ENCODE assay signal across 2 cellular contexts in the genomic region with DNA sequence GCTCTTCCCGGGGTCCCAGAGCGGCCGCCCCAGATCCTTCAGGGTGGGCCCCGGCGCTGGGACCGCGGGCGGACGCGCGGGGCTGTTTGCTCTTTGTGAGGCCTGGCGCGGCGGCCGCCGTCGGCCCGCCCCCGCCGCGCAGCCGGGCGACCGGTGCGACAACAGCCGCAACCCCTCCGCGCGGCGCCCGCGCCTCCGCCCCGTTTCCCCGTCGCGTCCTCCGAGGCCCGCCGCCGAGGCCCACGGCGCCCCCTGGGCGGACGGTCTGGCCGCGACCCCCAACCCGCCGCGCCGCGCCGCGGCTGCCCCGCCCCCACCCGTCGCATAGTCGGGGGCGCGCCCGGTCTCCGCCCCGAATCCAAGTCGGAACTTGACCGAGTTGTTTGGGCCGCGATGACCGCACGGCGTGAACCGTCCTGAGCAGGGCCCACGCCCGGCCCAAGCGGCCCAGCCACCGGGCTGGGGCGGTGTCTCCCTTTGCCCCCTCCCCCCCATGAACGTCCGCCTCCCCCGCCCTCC.
TF ChIP-seq lines count a peak whose summit lies in the region.

No MANE protein-coding gene starts in this region.

TF ChIP-seq in K562, 482 proteins besides CTCF, POLR2A, EP300 and RAD21 (continued from another document and continues in another):
- TF ChIP-seq, protein P1, sequence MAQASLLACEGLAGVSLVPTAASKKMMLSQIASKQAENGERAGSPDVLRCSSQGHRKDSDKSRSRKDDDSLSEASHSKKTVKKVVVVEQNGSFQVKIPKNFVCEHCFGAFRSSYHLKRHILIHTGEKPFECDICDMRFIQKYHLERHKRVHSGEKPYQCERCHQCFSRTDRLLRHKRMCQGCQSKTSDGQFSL (CRISPR knock-in tag; IDR thresholded peaks at IDR 0.05), result no peak
- TF ChIP-seq, protein P1 (tag; IDR thresholded peaks at IDR 0.05), result no peak
- no peak for TF ChIP-seq PRMT5 (CRISPR knock-in tag; IDR thresholded peaks at IDR 0.05)
- TF ChIP-seq, protein P2, sequence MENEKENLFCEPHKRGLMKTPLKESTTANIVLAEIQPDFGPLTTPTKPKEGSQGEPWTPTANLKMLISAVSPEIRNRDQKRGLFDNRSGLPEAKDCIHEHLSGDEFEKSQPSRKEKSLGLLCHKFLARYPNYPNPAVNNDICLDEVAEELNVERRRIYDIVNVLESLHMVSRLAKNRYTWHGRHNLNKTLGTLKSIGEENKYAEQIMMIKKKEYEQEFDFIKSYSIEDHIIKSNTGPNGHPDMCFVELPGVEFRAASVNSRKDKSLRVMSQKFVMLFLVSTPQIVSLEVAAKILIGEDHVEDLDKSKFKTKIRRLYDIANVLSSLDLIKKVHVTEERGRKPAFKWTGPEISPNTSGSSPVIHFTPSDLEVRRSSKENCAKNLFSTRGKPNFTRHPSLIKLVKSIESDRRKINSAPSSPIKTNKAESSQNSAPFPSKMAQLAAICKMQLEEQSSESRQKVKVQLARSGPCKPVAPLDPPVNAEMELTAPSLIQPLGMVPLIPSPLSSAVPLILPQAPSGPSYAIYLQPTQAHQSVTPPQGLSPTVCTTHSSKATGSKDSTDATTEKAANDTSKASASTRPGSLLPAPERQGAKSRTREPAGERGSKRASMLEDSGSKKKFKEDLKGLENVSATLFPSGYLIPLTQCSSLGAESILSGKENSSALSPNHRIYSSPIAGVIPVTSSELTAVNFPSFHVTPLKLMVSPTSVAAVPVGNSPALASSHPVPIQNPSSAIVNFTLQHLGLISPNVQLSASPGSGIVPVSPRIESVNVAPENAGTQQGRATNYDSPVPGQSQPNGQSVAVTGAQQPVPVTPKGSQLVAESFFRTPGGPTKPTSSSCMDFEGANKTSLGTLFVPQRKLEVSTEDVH (IDR thresholded peaks at IDR 0.05; ENCODE audit: low read depth, partially characterized antibody), result no peak
- no peak for TF ChIP-seq KAT2B (IDR thresholded peaks at IDR 0.05; ENCODE audit: low read depth, low read length)
- TF ChIP-seq SUPT5H (IDR thresholded peaks at IDR 0.05), result no peak
- no peak for TF ChIP-seq ZNF561 (CRISPR knock-in tag; conservative IDR thresholded peaks at IDR 0.05)
- no peak for TF ChIP-seq BRF2 (IDR thresholded peaks at IDR 0.05; ENCODE audit: borderline replicate concordance, insufficient read depth, insufficient read length)
- no peak for TF ChIP-seq ZBTB8A (IDR thresholded peaks at IDR 0.05; ENCODE audit: partially characterized antibody)
- no peak for TF ChIP-seq JUND (IDR thresholded peaks at IDR 0.05; ENCODE audit: borderline replicate concordance, low read depth, low read length)
- no peak for TF ChIP-seq JUND (tag; IDR thresholded peaks at IDR 0.05; ENCODE audit: borderline replicate concordance, low read depth, low read length)
- TF ChIP-seq, protein P3, sequence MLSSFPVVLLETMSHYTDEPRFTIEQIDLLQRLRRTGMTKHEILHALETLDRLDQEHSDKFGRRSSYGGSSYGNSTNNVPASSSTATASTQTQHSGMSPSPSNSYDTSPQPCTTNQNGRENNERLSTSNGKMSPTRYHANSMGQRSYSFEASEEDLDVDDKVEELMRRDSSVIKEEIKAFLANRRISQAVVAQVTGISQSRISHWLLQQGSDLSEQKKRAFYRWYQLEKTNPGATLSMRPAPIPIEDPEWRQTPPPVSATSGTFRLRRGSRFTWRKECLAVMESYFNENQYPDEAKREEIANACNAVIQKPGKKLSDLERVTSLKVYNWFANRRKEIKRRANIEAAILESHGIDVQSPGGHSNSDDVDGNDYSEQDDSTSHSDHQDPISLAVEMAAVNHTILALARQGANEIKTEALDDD (IDR thresholded peaks at IDR 0.05), result no peak
- TF ChIP-seq, protein P4, sequence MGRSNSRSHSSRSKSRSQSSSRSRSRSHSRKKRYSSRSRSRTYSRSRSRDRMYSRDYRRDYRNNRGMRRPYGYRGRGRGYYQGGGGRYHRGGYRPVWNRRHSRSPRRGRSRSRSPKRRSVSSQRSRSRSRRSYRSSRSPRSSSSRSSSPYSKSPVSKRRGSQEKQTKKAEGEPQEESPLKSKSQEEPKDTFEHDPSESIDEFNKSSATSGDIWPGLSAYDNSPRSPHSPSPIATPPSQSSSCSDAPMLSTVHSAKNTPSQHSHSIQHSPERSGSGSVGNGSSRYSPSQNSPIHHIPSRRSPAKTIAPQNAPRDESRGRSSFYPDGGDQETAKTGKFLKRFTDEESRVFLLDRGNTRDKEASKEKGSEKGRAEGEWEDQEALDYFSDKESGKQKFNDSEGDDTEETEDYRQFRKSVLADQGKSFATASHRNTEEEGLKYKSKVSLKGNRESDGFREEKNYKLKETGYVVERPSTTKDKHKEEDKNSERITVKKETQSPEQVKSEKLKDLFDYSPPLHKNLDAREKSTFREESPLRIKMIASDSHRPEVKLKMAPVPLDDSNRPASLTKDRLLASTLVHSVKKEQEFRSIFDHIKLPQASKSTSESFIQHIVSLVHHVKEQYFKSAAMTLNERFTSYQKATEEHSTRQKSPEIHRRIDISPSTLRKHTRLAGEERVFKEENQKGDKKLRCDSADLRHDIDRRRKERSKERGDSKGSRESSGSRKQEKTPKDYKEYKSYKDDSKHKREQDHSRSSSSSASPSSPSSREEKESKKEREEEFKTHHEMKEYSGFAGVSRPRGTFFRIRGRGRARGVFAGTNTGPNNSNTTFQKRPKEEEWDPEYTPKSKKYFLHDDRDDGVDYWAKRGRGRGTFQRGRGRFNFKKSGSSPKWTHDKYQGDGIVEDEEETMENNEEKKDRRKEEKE (IDR thresholded peaks at IDR 0.05; ENCODE audit: borderline replicate concordance in 1 of 2, control insufficient read depth in 1 of 2, low read depth in 2 of 2, low read length in 1 of 2), result no peak
- TF ChIP-seq, protein P5, sequence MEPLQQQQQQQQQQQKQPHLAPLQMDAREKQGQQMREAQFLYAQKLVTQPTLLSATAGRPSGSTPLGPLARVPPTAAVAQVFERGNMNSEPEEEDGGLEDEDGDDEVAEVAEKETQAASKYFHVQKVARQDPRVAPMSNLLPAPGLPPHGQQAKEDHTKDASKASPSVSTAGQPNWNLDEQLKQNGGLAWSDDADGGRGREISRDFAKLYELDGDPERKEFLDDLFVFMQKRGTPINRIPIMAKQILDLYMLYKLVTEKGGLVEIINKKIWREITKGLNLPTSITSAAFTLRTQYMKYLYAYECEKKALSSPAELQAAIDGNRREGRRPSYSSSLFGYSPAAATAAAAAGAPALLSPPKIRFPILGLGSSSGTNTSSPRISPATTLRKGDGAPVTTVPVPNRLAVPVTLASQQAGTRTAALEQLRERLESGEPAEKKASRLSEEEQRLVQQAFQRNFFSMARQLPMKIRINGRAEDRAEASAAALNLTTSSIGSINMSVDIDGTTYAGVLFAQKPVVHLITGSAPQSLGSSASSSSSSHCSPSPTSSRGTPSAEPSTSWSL (CRISPR knock-in tag; IDR thresholded peaks at IDR 0.05; ENCODE audit: borderline replicate concordance), result no peak
- no peak for TF ChIP-seq ZNF263 (CRISPR knock-in tag; IDR thresholded peaks at IDR 0.05; ENCODE audit: borderline replicate concordance)

TF ChIP-seq in HepG2, 621 proteins besides CTCF, POLR2A, EP300 and RAD21 (continued from another document):
- peak; percentile 16; the same call in 1 of the 2 replicates for TF ChIP-seq ZIK1 (CRISPR knock-in tag; IDR thresholded peaks at IDR 0.05; ENCODE audit: borderline replicate concordance, low read depth)
- TF ChIP-seq HOXA5 (CRISPR knock-in tag; IDR thresholded peaks at IDR 0.05), result no peak
- no peak for TF ChIP-seq IKZF1 (IDR thresholded peaks at IDR 0.05)
- TF ChIP-seq EHMT2 (IDR thresholded peaks at IDR 0.05; ENCODE audit: borderline replicate concordance, low read depth, low read length), result no peak
- no peak for TF ChIP-seq ZNF556 (CRISPR knock-in tag; IDR thresholded peaks at IDR 0.05; ENCODE audit: borderline replicate concordance)
- TF ChIP-seq, protein P6, sequence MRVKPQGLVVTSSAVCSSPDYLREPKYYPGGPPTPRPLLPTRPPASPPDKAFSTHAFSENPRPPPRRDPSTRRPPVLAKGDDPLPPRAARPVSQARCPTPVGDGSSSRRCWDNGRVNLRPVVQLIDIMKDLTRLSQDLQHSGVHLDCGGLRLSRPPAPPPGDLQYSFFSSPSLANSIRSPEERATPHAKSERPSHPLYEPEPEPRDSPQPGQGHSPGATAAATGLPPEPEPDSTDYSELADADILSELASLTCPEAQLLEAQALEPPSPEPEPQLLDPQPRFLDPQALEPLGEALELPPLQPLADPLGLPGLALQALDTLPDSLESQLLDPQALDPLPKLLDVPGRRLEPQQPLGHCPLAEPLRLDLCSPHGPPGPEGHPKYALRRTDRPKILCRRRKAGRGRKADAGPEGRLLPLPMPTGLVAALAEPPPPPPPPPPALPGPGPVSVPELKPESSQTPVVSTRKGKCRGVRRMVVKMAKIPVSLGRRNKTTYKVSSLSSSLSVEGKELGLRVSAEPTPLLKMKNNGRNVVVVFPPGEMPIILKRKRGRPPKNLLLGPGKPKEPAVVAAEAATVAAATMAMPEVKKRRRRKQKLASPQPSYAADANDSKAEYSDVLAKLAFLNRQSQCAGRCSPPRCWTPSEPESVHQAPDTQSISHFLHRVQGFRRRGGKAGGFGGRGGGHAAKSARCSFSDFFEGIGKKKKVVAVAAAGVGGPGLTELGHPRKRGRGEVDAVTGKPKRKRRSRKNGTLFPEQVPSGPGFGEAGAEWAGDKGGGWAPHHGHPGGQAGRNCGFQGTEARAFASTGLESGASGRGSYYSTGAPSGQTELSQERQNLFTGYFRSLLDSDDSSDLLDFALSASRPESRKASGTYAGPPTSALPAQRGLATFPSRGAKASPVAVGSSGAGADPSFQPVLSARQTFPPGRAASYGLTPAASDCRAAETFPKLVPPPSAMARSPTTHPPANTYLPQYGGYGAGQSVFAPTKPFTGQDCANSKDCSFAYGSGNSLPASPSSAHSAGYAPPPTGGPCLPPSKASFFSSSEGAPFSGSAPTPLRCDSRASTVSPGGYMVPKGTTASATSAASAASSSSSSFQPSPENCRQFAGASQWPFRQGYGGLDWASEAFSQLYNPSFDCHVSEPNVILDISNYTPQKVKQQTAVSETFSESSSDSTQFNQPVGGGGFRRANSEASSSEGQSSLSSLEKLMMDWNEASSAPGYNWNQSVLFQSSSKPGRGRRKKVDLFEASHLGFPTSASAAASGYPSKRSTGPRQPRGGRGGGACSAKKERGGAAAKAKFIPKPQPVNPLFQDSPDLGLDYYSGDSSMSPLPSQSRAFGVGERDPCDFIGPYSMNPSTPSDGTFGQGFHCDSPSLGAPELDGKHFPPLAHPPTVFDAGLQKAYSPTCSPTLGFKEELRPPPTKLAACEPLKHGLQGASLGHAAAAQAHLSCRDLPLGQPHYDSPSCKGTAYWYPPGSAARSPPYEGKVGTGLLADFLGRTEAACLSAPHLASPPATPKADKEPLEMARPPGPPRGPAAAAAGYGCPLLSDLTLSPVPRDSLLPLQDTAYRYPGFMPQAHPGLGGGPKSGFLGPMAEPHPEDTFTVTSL (CRISPR knock-in tag; IDR thresholded peaks at IDR 0.05; ENCODE audit: borderline replicate concordance), result no peak
TF ChIP-seq in HepG2: peak in this region for 21.
